In genomic region chr1:37234941-37235418, GRCh38 we compare ENCODE assay signal across 18 cellular contexts.
DNase-seq lines count a peak whose midpoint lies in the region; ATAC-seq and TF ChIP-seq lines count a peak whose summit lies in the region.
"Had no signal": no experiment of that assay in that cellular context is flagged by ENCODE, and none has a peak within 500 bp of the region (broad histone marks: within the 10 kb centered on the region; RNA-seq: fewer than 3 reads in every experiment).

No MANE protein-coding gene starts in this region.

- ATAC-seq in PC-3 = no peak
- no peak for ATAC-seq in GM21786 (IDR thresholded peaks at IDR 0.05; ENCODE audit: unreplicated experiment)
- ATAC-seq: lower lobe of right lung; stimulated activated memory B cell treated with anti-CD40 and anti-IgM and Interleukin-4, amounts not matched to agents 10 μg/mL and 1 μg/mL and 100 μg/mL, for 72 hours had no signal

- no peaks in the 10 kb centered on the region for H3K36me3 Mint-ChIP-seq in immature natural killer cell
- H3K36me3 Mint-ChIP-seq: CD14-positive monocyte had no signal

- H4K5ac ChIP-seq in mesendoderm (ENCODE audit: low read length) = no peak overlapping the region

- no TSS peak for BruUV-seq in PC-3 (replicated peaks; lab: Mats Ljungman, UMichigan)

- DNase-seq in COLO829 (ENCODE audit: low spot score) (peak; percentile 8), NCI-H146 treated with DMSO at 0.1 percent for 48 hours (lab: John Stamatoyannopoulos, UW; ENCODE audit: unreplicated experiment) (peak; percentile 39), cerebellar cortex (ENCODE audit: low spot score) (peak; percentile 1), mesendoderm (peak; percentile 73), DMS53 (lab: John Stamatoyannopoulos, UW) (no peak), immature natural killer cell (no peak), PC-3 (no peak)
- DNase-seq: activated CD4-positive, alpha-beta T cell treated with anti-CD3 and anti-CD28 coated beads for 4 hours; activated gamma-delta T cell; DMS79; GOT3; lower lobe of right lung; NCI-H1092 treated with DMSO at 0.1 percent for 48 hours; NCI-H510A; uterus had no signal

- intact Hi-C loops in PC-3 (cut with micrococcal nuclease) = no loop called here

- H3K4me2 ChIP-seq in mesendoderm (ENCODE audit: low read length) (no peak overlapping the region), PC-3 (ENCODE audit: low read length) (no peak overlapping the region)

- H2BK120ac ChIP-seq in mesendoderm (ENCODE audit: low read depth, low read length) = no peak overlapping the region

- CTCF ChIA-PET in PC-3 (lab: Charles Lee) = no interaction called here

- H3K4me1 Mint-ChIP-seq in immature natural killer cell = no peaks in the 10 kb centered on the region
- H3K4me1 Mint-ChIP-seq: CD14-positive monocyte had no signal

- H2BK15ac ChIP-seq in mesendoderm (replicated peaks; ENCODE audit: low read depth) = no peak overlapping the region

- no peaks in the 10 kb centered on the region for H3K79me1 ChIP-seq in mesendoderm (ENCODE audit: low read length)

- no peak overlapping the region for H3K9ac ChIP-seq in mesendoderm (ENCODE audit: low read length)
- no peak overlapping the region for H3K9ac ChIP-seq in PC-3 (ENCODE audit: low read length)

- no peaks in the 10 kb centered on the region for H3K9me3 Mint-ChIP-seq in immature natural killer cell

- H3K9me2 ChIP-seq in PC-3 (replicated peaks; ENCODE audit: low read length) = no peaks in the 10 kb centered on the region

- no peak overlapping the region for H2BK5ac ChIP-seq in mesendoderm (ENCODE audit: low read length)

- H2AFZ ChIP-seq in PC-3 (ENCODE audit: low read length) = no peak overlapping the region

- no peak overlapping the region for H3K23ac ChIP-seq in mesendoderm (ENCODE audit: low read length)

- no peak overlapping the region for H3K27ac Mint-ChIP-seq in immature natural killer cell
- H3K27ac Mint-ChIP-seq: CD14-positive monocyte; stimulated activated memory B cell treated with anti-CD40 and anti-IgM and Interleukin-4, amounts not matched to agents 10 μg/mL and 1 μg/mL and 100 μg/mL, for 72 hours had no signal

- H3K36me3 ChIP-seq in mesendoderm (ENCODE audit: control insufficient read depth, insufficient read depth, low read length) = no peaks in the 10 kb centered on the region
- H3K36me3 ChIP-seq in PC-3 (ENCODE audit: low read depth, low read length) = no peaks in the 10 kb centered on the region
- H3K36me3 ChIP-seq: lower lobe of right lung, uterus had no signal

- no peaks in the 10 kb centered on the region for H3F3A ChIP-seq in PC-3 (ENCODE audit: low read length, unreplicated experiment)

- H4K20me1 ChIP-seq in PC-3 (ENCODE audit: low read length) = no peaks in the 10 kb centered on the region

- no peak overlapping the region for H3K4ac ChIP-seq in mesendoderm (ENCODE audit: low read depth, low read length)

- H3K4me3 ChIP-seq in mesendoderm (ENCODE audit: low read length) (no peak overlapping the region), PC-3 (ENCODE audit: low read length) (no peak overlapping the region)
- H3K4me3 ChIP-seq: lower lobe of right lung, uterus had no signal

- POLR2A ChIA-PET in PC-3 (lab: Charles Lee; ENCODE audit: unreplicated experiment) = no interaction called here

- no peak overlapping the region for H2AK5ac ChIP-seq in mesendoderm (ENCODE audit: low read length)

- no peak overlapping the region for H3K18ac ChIP-seq in mesendoderm (ENCODE audit: low read length)

- H3K56ac ChIP-seq in mesendoderm (ENCODE audit: low read length) = peak overlapping the region; percentile 45

- H3K4me1 ChIP-seq in mesendoderm (ENCODE audit: control insufficient read depth, low read depth, low read length) = peaks cover 8% of the 10 kb centered on the region
- no peaks in the 10 kb centered on the region for H3K4me1 ChIP-seq in PC-3 (ENCODE audit: insufficient read depth, low read length)
- H3K4me1 ChIP-seq: lower lobe of right lung, uterus had no signal

- H3K4me3 Mint-ChIP-seq in immature natural killer cell = no peak overlapping the region
- H3K4me3 Mint-ChIP-seq: CD14-positive monocyte; stimulated activated memory B cell treated with anti-CD40 and anti-IgM and Interleukin-4, amounts not matched to agents 10 μg/mL and 1 μg/mL and 100 μg/mL, for 72 hours had no signal

- H3K27me3 Mint-ChIP-seq in immature natural killer cell (ENCODE audit: low read depth in 3 of 3) = peaks cover 2 to 6% (median 5%) of the 10 kb centered on the region in 3 donors
- H3K27me3 Mint-ChIP-seq: stimulated activated memory B cell treated with anti-CD40 and anti-IgM and Interleukin-4, amounts not matched to agents 10 μg/mL and 1 μg/mL and 100 μg/mL, for 72 hours had no signal

- H3K9me3 ChIP-seq in PC-3 (ENCODE audit: low read length) = 0 out of 2 replicates have a peak, but pooled peaks cover 5% of the 10 kb centered on the region
- H3K9me3 ChIP-seq: lower lobe of right lung, uterus had no signal

- no peak overlapping the region for H3K27ac ChIP-seq in mesendoderm (ENCODE audit: low read depth, low read length)
- H3K27ac ChIP-seq in PC-3 (ENCODE audit: low read length) = no peak overlapping the region
- H3K27ac ChIP-seq: lower lobe of right lung, uterus had no signal

- WGBS in mesendoderm (ENCODE audit: extremely low coverage, insufficient coverage, low lambda C conversion rate) = no CpG with 5 or more reads among the region's 12 CpGs

- H3K79me2 ChIP-seq in mesendoderm (ENCODE audit: control insufficient read depth, insufficient read depth, low read length) = no peaks in the 10 kb centered on the region
- no peaks in the 10 kb centered on the region for H3K79me2 ChIP-seq in PC-3 (ENCODE audit: low read length)

- no peak overlapping the region for H4K8ac ChIP-seq in mesendoderm (ENCODE audit: low read depth, low read length)

- H3K27me3 ChIP-seq in mesendoderm (ENCODE audit: insufficient read depth, low read length, poor library complexity) (no peaks in the 10 kb centered on the region), PC-3 (ENCODE audit: low read length) (peaks cover 21% of the 10 kb centered on the region; the same call in 1 of the 2 replicates)
- H3K27me3 ChIP-seq: uterus had no signal

- no peak for TF ChIP-seq CTCF in PC-3 (conservative IDR thresholded peaks at IDR 0.05; ENCODE audit: low read depth, low read length)

Comparison
In these comparisons a context has a peak if more than half of its experiments do, and no peak if none do; other contexts are left out.
1. DNase-seq: peak in COLO829 (single experiment), NCI-H146 treated with DMSO at 0.1 percent for 48 hours (single experiment), cerebellar cortex (single experiment) and mesendoderm (single experiment); none in DMS53 (single experiment), immature natural killer cell (0 of 3) and PC-3 (single experiment).